8 cellular contexts compared by ENCODE assay signal in genomic region chr11:111977141-111978027, GRCh38. TPM values are rescaled to one million over a fixed set of nuclear protein-coding genes. Genes with fewer than 3 reads are reported as not detected.
DNase-seq lines count a peak whose midpoint lies in the region; TF ChIP-seq lines count a peak whose summit lies in the region.

No MANE protein-coding gene starts in this region.

- peaks cover 14% of the 10 kb centered on the region for H3K4me1 Mint-ChIP-seq in CD14-positive monocyte
- H3K4me1 Mint-ChIP-seq in HFFc6 (ENCODE audit: low read depth): peaks cover 48% of the 10 kb centered on the region
- peaks cover 40% of the 10 kb centered on the region for H3K4me1 Mint-ChIP-seq in mesothelial cell of epicardium

- no peak for TF ChIP-seq CTCF in CD14-positive monocyte (IDR thresholded peaks at IDR 0.05)
- TF ChIP-seq CTCF in HFFc6 (IDR thresholded peaks at IDR 0.05): no peak
- no peak for TF ChIP-seq CTCF in epithelial cell of proximal tubule (conservative IDR thresholded peaks at IDR 0.05; ENCODE audit: low read depth, low read length)
- no peak for TF ChIP-seq CTCF in mesothelial cell of epicardium (IDR thresholded peaks at IDR 0.05; ENCODE audit: unreplicated experiment)

- H3K36me3 Mint-ChIP-seq in CD14-positive monocyte (peaks cover 5 to 7% of the 10 kb centered on the region in 2 donors), HFFc6 (ENCODE audit: low read depth) (peaks cover 4% of the 10 kb centered on the region), mesothelial cell of epicardium (peaks cover 2% of the 10 kb centered on the region)

- H3K27ac Mint-ChIP-seq in CD14-positive monocyte (no peak overlapping the region), HFFc6 (peak overlapping the region; percentile 53), mesothelial cell of epicardium (peak overlapping the region; percentile 71)

- H3K9me3 Mint-ChIP-seq in CD14-positive monocyte (peaks cover 0 to 7% (median 2%) of the 10 kb centered on the region in 7 donors), HFFc6 (no peaks in the 10 kb centered on the region), mesothelial cell of epicardium (no peaks in the 10 kb centered on the region)

- intact Hi-C loops in CD14-positive monocyte (cut with micrococcal nuclease): no loop called here

- H3K27me3 Mint-ChIP-seq in CD14-positive monocyte (ENCODE audit: low read depth in 3 of 3) (peaks cover 29 to 39% (median 33%) of the 10 kb centered on the region in 3 donors), HFFc6 (ENCODE audit: insufficient read depth) (peaks cover 3% of the 10 kb centered on the region; the same call in 1 of the 2 replicates), mesothelial cell of epicardium (ENCODE audit: low read depth) (no peaks in the 10 kb centered on the region)

- DNase-seq in CD14-positive monocyte (ENCODE audit: low spot score) (no peak), HFFc6 (peak; percentile 26), epithelial cell of proximal tubule (ENCODE audit: low read depth) (no peak), mesothelial cell of epicardium (ENCODE audit: low spot score in 2 of 2, unreplicated experiment in 2 of 2) (peak; percentile 44 to 71), superior temporal gyrus (ENCODE audit: extremely low spot score) (peak; percentile 65), A172 (ENCODE audit: low spot score) (no peak), NOMO-1 treated with dmso at 0.1 percent for 144 hours (lab: John Stamatoyannopoulos, UW; ENCODE audit: unreplicated experiment) (no peak)
- DNase-seq in activated CD4-positive, alpha-beta T cell treated with anti-CD3 and anti-CD28 coated beads, Interleukin-2, amount 50 U/mL, for 1 hour: peak; percentile 10

- H3K4me3 ChIP-seq in epithelial cell of proximal tubule (ENCODE audit: low read depth, low read length): peak overlapping the region; percentile 75

- H3K4me3 Mint-ChIP-seq in CD14-positive monocyte (peak overlapping the region; percentile 71 to 88), HFFc6 (peak overlapping the region; percentile 88), mesothelial cell of epicardium (peak overlapping the region; percentile 77)

RNA-seq across cellular contexts. Expression of gene DIXDC1, which starts 40.2 kb away (rescaled TPM):
- under 1 TPM in 1 of 2 donors, not detected in 1; 0.17 TPM for polyA plus RNA-seq in CD14-positive monocyte
- total RNA-seq in HFFc6 (2021; fragmentation: NEBNext Ultra II Directional; extraction: Animal tissue kit (Norgen Biotek cat#: 25700)): 10 to 100 TPM in 1 of 6 experiments, 1 to 10 TPM in 5; 8.4 to 11.2 (median 9.7) TPM
- total RNA-seq in epithelial cell of proximal tubule (6.8 and 7.7 TPM in 2 replicates), mesothelial cell of epicardium (20.0 to 21.2 TPM (median 20.3 TPM) in 3 replicates)
- total RNA-seq in A172 (2014; rRNA removed; shearing (Covaris generic)): 6.2 and 6.9 TPM in 2 replicates

RNA-seq across cellular contexts. Expression of gene DLAT, which starts 47.8 kb away (rescaled TPM):
- 10 to 100 TPM; 11.5 to 14.6 TPM for polyA plus RNA-seq in CD14-positive monocyte
- 10 to 100 TPM; 35.9 to 44.2 (median 42.1) TPM for total RNA-seq in HFFc6 (2021; fragmentation: NEBNext Ultra II Directional; extraction: Animal tissue kit (Norgen Biotek cat#: 25700))
- total RNA-seq in epithelial cell of proximal tubule (41.0 and 64.7 TPM in 2 replicates), mesothelial cell of epicardium (23.8 to 26.5 TPM (median 25.0 TPM) in 3 replicates)
- 35.1 and 40.6 TPM in 2 replicates for total RNA-seq in A172 (2014; rRNA removed; shearing (Covaris generic))

RNA-seq across cellular contexts. Expression of gene C11orf52, which starts 58.7 kb away (rescaled TPM):
- polyA plus RNA-seq in CD14-positive monocyte: not detected
- total RNA-seq in HFFc6 (2021; fragmentation: NEBNext Ultra II Directional; extraction: Animal tissue kit (Norgen Biotek cat#: 25700)): under 1 TPM; 0.35 to 0.96 (median 0.64) TPM
- 4.0 and 5.0 TPM in 2 replicates for total RNA-seq in epithelial cell of proximal tubule
- total RNA-seq in mesothelial cell of epicardium: 6.9 to 7.9 TPM (median 7.9 TPM) in 3 replicates
- not detected in 2 replicates for total RNA-seq in A172 (2014; rRNA removed; shearing (Covaris generic))

Comparison
In these comparisons a context has a peak if more than half of its experiments do, and no peak if none do; other contexts are left out.
1. DNase-seq: peak in HFFc6 (single experiment), activated CD4-positive, alpha-beta T cell treated with anti-CD3 and anti-CD28 coated beads, Interleukin-2, amount 50 U/mL, for 1 hour (single experiment), mesothelial cell of epicardium (2 of 2) and superior temporal gyrus (single experiment); none in CD14-positive monocyte (single experiment), epithelial cell of proximal tubule (single experiment), A172 (single experiment) and NOMO-1 treated with dmso at 0.1 percent for 144 hours (single experiment).
2. H3K27ac Mint-ChIP-seq: peak in HFFc6 (single experiment) and mesothelial cell of epicardium (single experiment); none in CD14-positive monocyte (0 of 7).
3. Peak in every context shown above with its lines, with median percentiles within 50 percentile points of each other: H3K4me3 Mint-ChIP-seq.